In the genomic region with DNA sequence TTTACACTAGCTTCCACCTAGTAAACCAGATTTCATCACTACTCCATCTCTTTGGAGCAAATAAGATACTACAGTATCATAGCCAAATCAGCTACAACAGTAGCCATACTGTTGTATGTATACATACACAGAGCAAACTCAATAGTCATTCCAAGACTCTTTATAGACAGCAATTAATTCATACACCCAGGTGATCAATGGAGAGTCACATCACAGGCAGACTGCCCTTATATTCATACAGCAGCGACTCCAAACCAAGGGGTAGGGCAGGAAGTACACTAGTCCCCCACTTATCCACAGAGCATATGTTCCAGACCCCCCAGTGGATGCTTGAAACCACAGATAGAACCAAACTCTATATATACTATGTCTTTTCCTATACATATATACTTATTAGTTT, we compare ENCODE assay signal across 13 cellular contexts.
DNase-seq lines count a peak whose midpoint lies in the region; ATAC-seq and TF ChIP-seq lines count a peak whose summit lies in the region.
"Had no signal": no experiment of that assay in that cellular context is flagged by ENCODE, and none has a peak within 500 bp of the region (broad histone marks: within the 10 kb centered on the region; RNA-seq: fewer than 3 reads in every experiment).

No MANE protein-coding gene starts in this region.

- ATAC-seq in CD8-positive, alpha-beta T cell = peak; percentile 45
- ATAC-seq in GM19372 (IDR thresholded peaks at IDR 0.05; ENCODE audit: low read depth, unreplicated experiment) (peak; percentile 15), GM21528 (IDR thresholded peaks at IDR 0.05; ENCODE audit: low FRiP score, unreplicated experiment) (no peak), HG03108 (IDR thresholded peaks at IDR 0.05; ENCODE audit: unreplicated experiment) (no peak)
- ATAC-seq: gastroesophageal sphincter had no signal

- peaks cover 2% of the 10 kb centered on the region for H3K9me3 Mint-ChIP-seq in CD8-positive, alpha-beta T cell
- H3K9me3 Mint-ChIP-seq in glutamatergic neuron (ENCODE audit: unreplicated experiment) = no peaks in the 10 kb centered on the region

- H3K18ac ChIP-seq in mesendoderm (ENCODE audit: low read length) = peak overlapping the region; percentile 5

- no peak overlapping the region for H2BK120ac ChIP-seq in mesendoderm (ENCODE audit: low read depth, low read length)

- no CpG with 5 or more reads among the region's 1 CpG for WGBS in mesendoderm (ENCODE audit: extremely low coverage, insufficient coverage, low lambda C conversion rate)

- H2AFZ ChIP-seq in OCI-LY3 (ENCODE audit: low read depth, low read length) = no peak overlapping the region

- TF ChIP-seq CTCF in CD8-positive, alpha-beta T cell (IDR thresholded peaks at IDR 0.05) = no peak
- TF ChIP-seq CTCF in OCI-LY3 (IDR thresholded peaks at IDR 0.05; ENCODE audit: low read depth, low read length) (no peak), glutamatergic neuron (IDR thresholded peaks at IDR 0.05; ENCODE audit: partially characterized antibody, unreplicated experiment) (no peak)

- H3K27me3 Mint-ChIP-seq in CD8-positive, alpha-beta T cell (ENCODE audit: low read depth) = no peaks in the 10 kb centered on the region
- H3K27me3 Mint-ChIP-seq in glutamatergic neuron (ENCODE audit: unreplicated experiment) = peaks cover 2% of the 10 kb centered on the region

- no peak overlapping the region for H2BK15ac ChIP-seq in mesendoderm (replicated peaks; ENCODE audit: low read depth)

- peaks cover 24% of the 10 kb centered on the region for H3K4me1 ChIP-seq in CD8-positive, alpha-beta T cell (ENCODE audit: insufficient read depth, low read length)
- peaks cover 64% of the 10 kb centered on the region for H3K4me1 ChIP-seq in OCI-LY3 (ENCODE audit: low read length)
- peaks cover 7% of the 10 kb centered on the region for H3K4me1 ChIP-seq in mesendoderm (ENCODE audit: control insufficient read depth, low read depth, low read length)
- H3K4me1 ChIP-seq: gastroesophageal sphincter had no signal

- H3K56ac ChIP-seq in mesendoderm (ENCODE audit: low read length) = no peak overlapping the region

- intact Hi-C loops in CD8-positive, alpha-beta T cell (cut with DNase I, micrococcal nuclease) = no loop called here

- H3K4me3 Mint-ChIP-seq in CD8-positive, alpha-beta T cell = no peak overlapping the region
- no peak overlapping the region for H3K4me3 Mint-ChIP-seq in glutamatergic neuron (ENCODE audit: unreplicated experiment)

- no peak overlapping the region for H3K4me3 ChIP-seq in CD8-positive, alpha-beta T cell (ENCODE audit: low read depth, low read length)
- H3K4me3 ChIP-seq in OCI-LY3 (ENCODE audit: low read length) = no peak overlapping the region
- H3K4me3 ChIP-seq in mesendoderm (ENCODE audit: low read length) = no peak overlapping the region
- H3K4me3 ChIP-seq: gastroesophageal sphincter, right atrium auricular region, SK-N-MC had no signal

- H3K4ac ChIP-seq in mesendoderm (ENCODE audit: low read depth, low read length) = no peak overlapping the region

- H3K4me2 ChIP-seq in OCI-LY3 (ENCODE audit: low read length) (peak overlapping the region; percentile 41), mesendoderm (ENCODE audit: low read length) (no peak overlapping the region)

- no peak overlapping the region for H3K27ac ChIP-seq in CD8-positive, alpha-beta T cell (ENCODE audit: low read depth, low read length)
- H3K27ac ChIP-seq in OCI-LY3 (ENCODE audit: low read length) (peak overlapping the region; percentile 4; the same call in 1 of the 2 replicates), mesendoderm (ENCODE audit: low read depth, low read length) (no peak overlapping the region)
- H3K27ac ChIP-seq: gastroesophageal sphincter, right atrium auricular region, SK-N-MC had no signal

- no peaks in the 10 kb centered on the region for H3K27me3 ChIP-seq in CD8-positive, alpha-beta T cell (ENCODE audit: insufficient read depth, low read length)
- H3K27me3 ChIP-seq in OCI-LY3 (ENCODE audit: low read depth, low read length) (no peaks in the 10 kb centered on the region), mesendoderm (ENCODE audit: insufficient read depth, low read length, poor library complexity) (no peaks in the 10 kb centered on the region)
- H3K27me3 ChIP-seq: gastroesophageal sphincter, right atrium auricular region had no signal

- H4K8ac ChIP-seq in mesendoderm (ENCODE audit: low read depth, low read length) = no peak overlapping the region

- H4K20me1 ChIP-seq in OCI-LY3 (ENCODE audit: insufficient read depth, low read length) = peaks cover 68% of the 10 kb centered on the region

- no peak overlapping the region for H2AK5ac ChIP-seq in mesendoderm (ENCODE audit: low read length)

- H3K23ac ChIP-seq in mesendoderm (ENCODE audit: low read length) = no peak overlapping the region

- H3K9ac ChIP-seq in OCI-LY3 (ENCODE audit: low read length) = no peak overlapping the region
- H3K9ac ChIP-seq in mesendoderm (ENCODE audit: low read length) = no peak overlapping the region

- H3K36me3 ChIP-seq in CD8-positive, alpha-beta T cell (ENCODE audit: insufficient read depth, low read length) = no peaks in the 10 kb centered on the region
- H3K36me3 ChIP-seq in OCI-LY3 (replicated peaks; ENCODE audit: low read depth, low read length) = peaks cover 3% of the 10 kb centered on the region
- no peaks in the 10 kb centered on the region for H3K36me3 ChIP-seq in mesendoderm (ENCODE audit: control insufficient read depth, insufficient read depth, low read length)
- H3K36me3 ChIP-seq: gastroesophageal sphincter, right atrium auricular region had no signal

- POLR2A ChIA-PET in CD8-positive, alpha-beta T cell (lab: Charles Lee) = no interaction called here

- H3K4me1 Mint-ChIP-seq in CD8-positive, alpha-beta T cell (ENCODE audit: low read depth) = peaks cover 65% of the 10 kb centered on the region
- peaks cover 30% of the 10 kb centered on the region for H3K4me1 Mint-ChIP-seq in glutamatergic neuron (ENCODE audit: low read depth, unreplicated experiment)

- no peak overlapping the region for H2BK5ac ChIP-seq in mesendoderm (ENCODE audit: low read length)

- H3K27ac Mint-ChIP-seq in CD8-positive, alpha-beta T cell = peak overlapping the region; percentile 45
- no peak overlapping the region for H3K27ac Mint-ChIP-seq in glutamatergic neuron (ENCODE audit: unreplicated experiment)

- peaks cover 8% of the 10 kb centered on the region for H3K36me3 Mint-ChIP-seq in CD8-positive, alpha-beta T cell
- no peaks in the 10 kb centered on the region for H3K36me3 Mint-ChIP-seq in glutamatergic neuron (ENCODE audit: unreplicated experiment)

- H3K79me2 ChIP-seq in OCI-LY3 (ENCODE audit: low read length) = peaks cover 94% of the 10 kb centered on the region
- H3K79me2 ChIP-seq in mesendoderm (ENCODE audit: control insufficient read depth, insufficient read depth, low read length) = peaks cover 28% of the 10 kb centered on the region

- peak in 1 of 7 experiments; percentile 16 for DNase-seq in CD8-positive, alpha-beta T cell
- no peak for DNase-seq in mesendoderm
- no peak for DNase-seq in glutamatergic neuron
- DNase-seq: activated gamma-delta T cell treated with Interleukin-2 at 50 U/mL for 16 hours, caudate nucleus, NCI-H2171 treated with DMSO at 0.1 percent for 48 hours had no signal

- H3K79me1 ChIP-seq in mesendoderm (ENCODE audit: low read length) = peaks cover 12% of the 10 kb centered on the region

- no peak overlapping the region for H4K5ac ChIP-seq in mesendoderm (ENCODE audit: low read length)

- CTCF ChIA-PET in CD8-positive, alpha-beta T cell (lab: Charles Lee) = interaction anchor here (0.9 kb wide), 1 partner anchor 181 kb away, joined by 3 read pairs; no protein-coding TSS in a partner anchor

- no peaks in the 10 kb centered on the region for H3K9me3 ChIP-seq in CD8-positive, alpha-beta T cell (ENCODE audit: low read length)
- H3K9me3 ChIP-seq in OCI-LY3 (ENCODE audit: insufficient read depth, low read length) = no peaks in the 10 kb centered on the region
- H3K9me3 ChIP-seq: gastroesophageal sphincter, right atrium auricular region had no signal

Comparison
In these comparisons a context has a peak if more than half of its experiments do, and no peak if none do; other contexts are left out.
1. ATAC-seq: peak in CD8-positive, alpha-beta T cell (single experiment) and GM19372 (single experiment); none in GM21528 (single experiment) and HG03108 (single experiment).